ENCODE assay signal across 19 cellular contexts in the genomic region with DNA sequence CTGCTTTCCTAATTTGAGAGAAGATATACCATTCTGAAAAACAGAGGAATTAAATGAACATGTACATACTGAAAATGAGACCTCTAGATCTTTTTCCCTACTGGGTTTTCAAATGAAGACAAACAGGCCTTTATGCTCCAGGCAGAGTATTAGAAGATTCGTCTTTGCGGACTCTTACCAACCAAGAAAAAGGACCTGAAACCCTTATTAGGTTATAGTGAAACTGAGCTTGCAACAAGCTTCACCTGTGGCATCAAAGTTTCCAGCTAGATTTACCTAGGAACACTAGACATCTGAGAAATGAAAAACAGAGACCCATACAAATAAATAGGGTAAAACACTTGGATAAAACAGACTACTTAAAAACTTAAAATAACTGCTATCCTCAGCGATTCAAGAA. TPM values are rescaled to one million over a fixed set of nuclear protein-coding genes. Genes with fewer than 3 reads are reported as not detected.
DNase-seq lines count a peak whose midpoint lies in the region; ATAC-seq and TF ChIP-seq lines count a peak whose summit lies in the region.
"Had no signal": no experiment of that assay in that cellular context is flagged by ENCODE, and none has a peak within 500 bp of the region (broad histone marks: within the 10 kb centered on the region; RNA-seq: fewer than 3 reads in every experiment).

No MANE protein-coding gene starts in this region.

- no peaks in the 10 kb centered on the region for H3K79me2 ChIP-seq in OCI-LY7 (ENCODE audit: insufficient read depth, low read depth, low read length)

- no peaks in the 10 kb centered on the region; the same call in 1 of the 2 replicates for H3K27me3 ChIP-seq in MG63

- intact Hi-C loops in OCI-LY7 (cut with micrococcal nuclease; ENCODE audit: unreplicated experiment) = no loop called here

- peaks cover 8 to 10% of the 10 kb centered on the region in 2 donors for H3K9me3 Mint-ChIP-seq in stimulated activated naive B cell treated with anti-CD40 and anti-IgM and Interleukin-4, amounts not matched to agents 10 μg/mL and 1 μg/mL and 100 μg/mL, for 72 hours

- H3K4me3 ChIP-seq in MG63 (no peak overlapping the region), OCI-LY7 (ENCODE audit: low read depth, low read length, poor library complexity, severe bottlenecking) (no peak overlapping the region)

- no peaks in the 10 kb centered on the region for H4K20me1 ChIP-seq in OCI-LY7 (ENCODE audit: insufficient read depth, low read length)

- H3K4me1 ChIP-seq in OCI-LY7 (ENCODE audit: insufficient read depth, low read length, poor library complexity, severe bottlenecking) = no peaks in the 10 kb centered on the region

- no peak overlapping the region for H3K4me3 Mint-ChIP-seq in stimulated activated naive B cell treated with anti-CD40 and anti-IgM and Interleukin-4, amounts not matched to agents 10 μg/mL and 1 μg/mL and 100 μg/mL, for 72 hours
- H3K4me3 Mint-ChIP-seq: B cell; CD4-positive, CD25-positive, alpha-beta regulatory T cell; T-helper 17 cell had no signal

- H3K27me3 Mint-ChIP-seq in stimulated activated naive B cell treated with anti-CD40 and anti-IgM and Interleukin-4, amounts not matched to agents 10 μg/mL and 1 μg/mL and 100 μg/mL, for 72 hours = no peaks in the 10 kb centered on the region
- H3K27me3 Mint-ChIP-seq: B cell; CD4-positive, CD25-positive, alpha-beta regulatory T cell; T-helper 17 cell had no signal

- H3K9me3 ChIP-seq in MG63 = no peaks in the 10 kb centered on the region
- no peaks in the 10 kb centered on the region for H3K9me3 ChIP-seq in OCI-LY7 (ENCODE audit: low read length)

- H3K36me3 ChIP-seq in MG63 (peaks cover 7% of the 10 kb centered on the region), OCI-LY7 (ENCODE audit: insufficient read depth, low read length) (no peaks in the 10 kb centered on the region)

- CTCF ChIA-PET in OCI-LY7 (lab: Charles Lee; ENCODE audit: unreplicated experiment) = no interaction called here

- DNase-seq in stimulated activated naive B cell treated with anti-CD40 and anti-IgM and Interleukin-4, amounts not matched to agents 10 μg/mL and 1 μg/mL and 100 μg/mL, for 72 hours = no peak
- DNase-seq in T1000 (lab: John Stamatoyannopoulos, UW) (no peak), MG63 (no peak), OCI-LY7 (ENCODE audit: low spot score) (no peak)
- no peak for DNase-seq in effector CD8-positive, alpha-beta T cell (lab: John Stamatoyannopoulos, UW)
- DNase-seq: Calu3; CD4-positive, CD25-positive, alpha-beta regulatory T cell; DMS53; H7; Kasumi-1; NCI-H187; NCI-H526 treated with DMSO at 0.1 percent for 48 hours; NK-92 treated with Interleukin-12 subunit alpha and Interleukin-12 subunit beta, amount 100 ng/mL, for 24 hours; T-helper 17 cell had no signal

- BruUV-seq in OCI-LY7 (replicated peaks; lab: Mats Ljungman, UMichigan) = no TSS peak

- no peak overlapping the region for H3K4me2 ChIP-seq in OCI-LY7 (ENCODE audit: low read length)

- no peak overlapping the region for H3K27ac ChIP-seq in OCI-LY7 (ENCODE audit: low read depth, low read length, poor library complexity, severe bottlenecking)
- H3K27ac ChIP-seq: RWPE1 had no signal

- H2AFZ ChIP-seq in OCI-LY7 (ENCODE audit: low read length) = no peak overlapping the region

- ATAC-seq in GM18870 (IDR thresholded peaks at IDR 0.05; ENCODE audit: unreplicated experiment) (peak; percentile 67), GM21447 (IDR thresholded peaks at IDR 0.05; ENCODE audit: unreplicated experiment) (peak; percentile 76), HG03521 (IDR thresholded peaks at IDR 0.05; ENCODE audit: unreplicated experiment) (peak; percentile 64)
- ATAC-seq in stimulated activated naive B cell treated with anti-CD40 and anti-IgM and Interleukin-4, amounts not matched to agents 10 μg/mL and 1 μg/mL and 100 μg/mL, for 72 hours (replicated peaks) = peak; percentile 52 to 69
- ATAC-seq: T-helper 17 cell had no signal

- TF ChIP-seq CTCF in OCI-LY7 (conservative IDR thresholded peaks at IDR 0.05; ENCODE audit: low read length) = no peak

- no peak overlapping the region for H3K27ac Mint-ChIP-seq in stimulated activated naive B cell treated with anti-CD40 and anti-IgM and Interleukin-4, amounts not matched to agents 10 μg/mL and 1 μg/mL and 100 μg/mL, for 72 hours
- H3K27ac Mint-ChIP-seq: B cell; CD4-positive, CD25-positive, alpha-beta regulatory T cell; T-helper 17 cell had no signal

- POLR2A ChIA-PET in OCI-LY7 (lab: Charles Lee) = no interaction called here

- peaks cover 29% of the 10 kb centered on the region in 2 donors for H3K36me3 Mint-ChIP-seq in stimulated activated naive B cell treated with anti-CD40 and anti-IgM and Interleukin-4, amounts not matched to agents 10 μg/mL and 1 μg/mL and 100 μg/mL, for 72 hours

- peaks cover 2 to 23% of the 10 kb centered on the region in 2 donors for H3K4me1 Mint-ChIP-seq in stimulated activated naive B cell treated with anti-CD40 and anti-IgM and Interleukin-4, amounts not matched to agents 10 μg/mL and 1 μg/mL and 100 μg/mL, for 72 hours

- H3K9me2 ChIP-seq in OCI-LY7 (ENCODE audit: insufficient read depth, low read length) = no peaks in the 10 kb centered on the region

RNA-seq across cellular contexts. Expression of a gene that starts 46.3 kb away (rescaled TPM):
- total RNA-seq in MG63 (2014; rRNA removed; shearing (Covaris generic); ENCODE audit: low replicate concordance) = 64.2 and 121 TPM in 2 replicates
- total RNA-seq in OCI-LY7 (2014; rRNA removed; shearing (Covaris generic)) = 39.4 and 45.7 TPM in 2 replicates
- 47.9 and 49.7 TPM in 2 replicates for total RNA-seq in OCI-LY7 (2022)
